In the genomic region with DNA sequence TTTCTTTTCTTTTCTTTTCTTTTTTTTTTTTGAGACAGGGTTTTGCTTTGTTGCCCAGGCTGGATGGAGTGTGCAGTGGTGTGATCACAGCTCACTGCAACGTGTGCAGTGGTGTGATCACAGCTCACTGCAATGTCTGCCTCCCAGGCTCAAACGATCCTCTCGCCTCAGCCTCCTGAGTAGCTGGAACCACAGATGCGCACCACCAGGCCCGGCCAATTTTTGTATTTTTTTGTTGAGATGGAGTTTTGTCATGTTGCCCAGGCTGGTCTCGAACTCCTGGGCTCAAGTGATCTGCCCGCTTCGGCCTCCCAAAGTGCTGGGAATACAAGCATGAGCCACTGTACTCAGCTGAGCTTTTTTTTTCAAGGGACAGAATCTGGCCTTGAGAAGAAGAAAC, we compare ENCODE assay signal across 1 cellular context.
TF ChIP-seq lines count a peak whose summit lies in the region.

No MANE protein-coding gene starts in this region.

TF ChIP-seq in endothelial cell of umbilical vein, 7 proteins besides CTCF, POLR2A, EP300 and RAD21:
- no peak for TF ChIP-seq JUN (IDR thresholded peaks at IDR 0.05; ENCODE audit: borderline replicate concordance, insufficient read depth, insufficient read length, low read depth)
- TF ChIP-seq EZH2 (IDR thresholded peaks at IDR 0.05; ENCODE audit: borderline replicate concordance, low read depth, low read length, severe bottlenecking) = no peak
- no peak for TF ChIP-seq MAX (IDR thresholded peaks at IDR 0.05; ENCODE audit: insufficient read depth, insufficient read length)
- TF ChIP-seq POLR2AphosphoS5 (IDR thresholded peaks at IDR 0.05; ENCODE audit: insufficient read depth, low read depth, low read length) = no peak
- no peak for TF ChIP-seq MYC (IDR thresholded peaks at IDR 0.05; ENCODE audit: low read depth, low read length)
- no peak for TF ChIP-seq GATA2 (IDR thresholded peaks at IDR 0.05; ENCODE audit: insufficient read depth, insufficient read length, low read depth, low read length)
- TF ChIP-seq FOS (IDR thresholded peaks at IDR 0.05; ENCODE audit: borderline replicate concordance, insufficient read depth, low read length) = no peak
TF ChIP-seq in endothelial cell of umbilical vein: peak in this region for 0.
